ENCODE assay signal across 1 cellular context in the genomic region with DNA sequence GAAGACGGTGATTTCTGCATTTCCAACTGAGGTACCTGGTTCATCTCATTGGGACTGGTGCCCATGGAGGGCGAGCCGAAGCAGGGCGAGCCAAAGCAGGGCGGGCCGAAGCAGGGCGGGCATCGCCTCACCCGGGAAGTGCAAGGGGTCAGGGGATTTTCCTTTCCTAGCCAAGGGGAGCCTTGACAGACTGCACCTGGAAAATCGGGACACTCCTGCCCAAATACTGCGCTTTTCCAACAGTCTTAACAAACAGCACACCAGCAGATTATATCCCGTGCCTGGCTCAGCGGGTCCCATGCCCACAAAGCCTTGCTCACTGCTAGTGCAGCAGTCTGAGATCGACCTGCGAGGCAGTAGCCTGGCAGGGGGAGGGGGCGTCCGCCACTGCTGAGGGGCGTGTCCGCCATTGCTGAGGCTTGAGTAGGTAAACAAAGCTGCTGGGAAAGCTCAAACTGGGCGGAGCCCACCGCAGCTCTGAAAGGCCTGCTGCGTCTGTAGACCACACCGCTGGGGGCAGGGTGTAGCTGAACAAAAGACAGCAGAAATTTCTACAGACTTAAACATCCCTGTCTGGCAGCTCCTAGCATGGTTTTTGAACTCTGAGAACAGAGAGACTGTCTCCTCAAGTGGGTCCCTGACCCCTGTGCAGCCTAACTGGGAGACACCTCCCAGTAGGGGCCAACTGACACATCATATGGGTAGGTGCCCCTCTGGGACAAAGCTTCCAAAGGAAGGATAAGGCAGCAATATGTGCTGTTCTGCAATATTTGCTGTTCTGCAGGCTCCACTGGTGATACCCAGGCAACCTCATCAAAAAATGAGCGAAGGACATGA.
TF ChIP-seq lines count a peak whose summit lies in the region.

No MANE protein-coding gene starts in this region.

TF ChIP-seq in HepG2, 621 proteins besides CTCF, POLR2A, EP300 and RAD21 (continued from another document and continues in another):
- TF ChIP-seq, protein P1, sequence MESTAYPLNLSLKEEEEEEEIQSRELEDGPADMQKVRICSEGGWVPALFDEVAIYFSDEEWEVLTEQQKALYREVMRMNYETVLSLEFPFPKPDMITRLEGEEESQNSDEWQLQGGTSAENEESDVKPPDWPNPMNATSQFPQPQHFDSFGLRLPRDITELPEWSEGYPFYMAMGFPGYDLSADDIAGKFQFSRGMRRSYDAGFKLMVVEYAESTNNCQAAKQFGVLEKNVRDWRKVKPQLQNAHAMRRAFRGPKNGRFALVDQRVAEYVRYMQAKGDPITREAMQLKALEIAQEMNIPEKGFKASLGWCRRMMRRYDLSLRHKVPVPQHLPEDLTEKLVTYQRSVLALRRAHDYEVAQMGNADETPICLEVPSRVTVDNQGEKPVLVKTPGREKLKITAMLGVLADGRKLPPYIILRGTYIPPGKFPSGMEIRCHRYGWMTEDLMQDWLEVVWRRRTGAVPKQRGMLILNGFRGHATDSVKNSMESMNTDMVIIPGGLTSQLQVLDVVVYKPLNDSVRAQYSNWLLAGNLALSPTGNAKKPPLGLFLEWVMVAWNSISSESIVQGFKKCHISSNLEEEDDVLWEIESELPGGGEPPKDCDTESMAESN (CRISPR knock-in tag; conservative IDR thresholded peaks at IDR 0.05): peak; percentile 60; the same call in 1 of the 2 replicates
- TF ChIP-seq PAWR (CRISPR knock-in tag; IDR thresholded peaks at IDR 0.05; ENCODE audit: borderline replicate concordance): no peak
- no peak for TF ChIP-seq TEAD2 (CRISPR knock-in tag; IDR thresholded peaks at IDR 0.05)
- TF ChIP-seq, protein P2, sequence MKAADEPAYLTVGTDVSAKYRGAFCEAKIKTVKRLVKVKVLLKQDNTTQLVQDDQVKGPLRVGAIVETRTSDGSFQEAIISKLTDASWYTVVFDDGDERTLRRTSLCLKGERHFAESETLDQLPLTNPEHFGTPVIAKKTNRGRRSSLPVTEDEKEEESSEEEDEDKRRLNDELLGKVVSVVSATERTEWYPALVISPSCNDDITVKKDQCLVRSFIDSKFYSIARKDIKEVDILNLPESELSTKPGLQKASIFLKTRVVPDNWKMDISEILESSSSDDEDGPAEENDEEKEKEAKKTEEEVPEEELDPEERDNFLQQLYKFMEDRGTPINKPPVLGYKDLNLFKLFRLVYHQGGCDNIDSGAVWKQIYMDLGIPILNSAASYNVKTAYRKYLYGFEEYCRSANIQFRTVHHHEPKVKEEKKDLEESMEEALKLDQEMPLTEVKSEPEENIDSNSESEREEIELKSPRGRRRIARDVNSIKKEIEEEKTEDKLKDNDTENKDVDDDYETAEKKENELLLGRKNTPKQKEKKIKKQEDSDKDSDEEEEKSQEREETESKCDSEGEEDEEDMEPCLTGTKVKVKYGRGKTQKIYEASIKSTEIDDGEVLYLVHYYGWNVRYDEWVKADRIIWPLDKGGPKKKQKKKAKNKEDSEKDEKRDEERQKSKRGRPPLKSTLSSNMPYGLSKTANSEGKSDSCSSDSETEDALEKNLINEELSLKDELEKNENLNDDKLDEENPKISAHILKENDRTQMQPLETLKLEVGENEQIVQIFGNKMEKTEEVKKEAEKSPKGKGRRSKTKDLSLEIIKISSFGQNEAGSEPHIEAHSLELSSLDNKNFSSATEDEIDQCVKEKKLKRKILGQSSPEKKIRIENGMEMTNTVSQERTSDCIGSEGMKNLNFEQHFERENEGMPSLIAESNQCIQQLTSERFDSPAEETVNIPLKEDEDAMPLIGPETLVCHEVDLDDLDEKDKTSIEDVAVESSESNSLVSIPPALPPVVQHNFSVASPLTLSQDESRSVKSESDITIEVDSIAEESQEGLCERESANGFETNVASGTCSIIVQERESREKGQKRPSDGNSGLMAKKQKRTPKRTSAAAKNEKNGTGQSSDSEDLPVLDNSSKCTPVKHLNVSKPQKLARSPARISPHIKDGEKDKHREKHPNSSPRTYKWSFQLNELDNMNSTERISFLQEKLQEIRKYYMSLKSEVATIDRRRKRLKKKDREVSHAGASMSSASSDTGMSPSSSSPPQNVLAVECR (CRISPR knock-in tag; IDR thresholded peaks at IDR 0.05; ENCODE audit: borderline replicate concordance): peak; percentile 59; the same call in 1 of the 2 replicates
- no peak for TF ChIP-seq ZNF264 (CRISPR knock-in tag; IDR thresholded peaks at IDR 0.05)
- TF ChIP-seq PHF21A (CRISPR knock-in tag; IDR thresholded peaks at IDR 0.05): peak; percentile 35; the same call in 1 of the 2 replicates
- peak; percentile 77 for TF ChIP-seq FOXO1 (CRISPR knock-in tag; IDR thresholded peaks at IDR 0.05)
- TF ChIP-seq CEBPB (IDR thresholded peaks at IDR 0.05; ENCODE audit: borderline replicate concordance, low read depth, low read length): no peak
- no peak for TF ChIP-seq ZNF572 (CRISPR knock-in tag; IDR thresholded peaks at IDR 0.05)
- TF ChIP-seq, protein P3, sequence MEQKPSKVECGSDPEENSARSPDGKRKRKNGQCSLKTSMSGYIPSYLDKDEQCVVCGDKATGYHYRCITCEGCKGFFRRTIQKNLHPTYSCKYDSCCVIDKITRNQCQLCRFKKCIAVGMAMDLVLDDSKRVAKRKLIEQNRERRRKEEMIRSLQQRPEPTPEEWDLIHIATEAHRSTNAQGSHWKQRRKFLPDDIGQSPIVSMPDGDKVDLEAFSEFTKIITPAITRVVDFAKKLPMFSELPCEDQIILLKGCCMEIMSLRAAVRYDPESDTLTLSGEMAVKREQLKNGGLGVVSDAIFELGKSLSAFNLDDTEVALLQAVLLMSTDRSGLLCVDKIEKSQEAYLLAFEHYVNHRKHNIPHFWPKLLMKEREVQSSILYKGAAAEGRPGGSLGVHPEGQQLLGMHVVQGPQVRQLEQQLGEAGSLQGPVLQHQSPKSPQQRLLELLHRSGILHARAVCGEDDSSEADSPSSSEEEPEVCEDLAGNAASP (CRISPR knock-in tag; IDR thresholded peaks at IDR 0.05; ENCODE audit: borderline replicate concordance): peak; percentile 63; the same call in 1 of the 2 replicates
- TF ChIP-seq, protein P4, sequence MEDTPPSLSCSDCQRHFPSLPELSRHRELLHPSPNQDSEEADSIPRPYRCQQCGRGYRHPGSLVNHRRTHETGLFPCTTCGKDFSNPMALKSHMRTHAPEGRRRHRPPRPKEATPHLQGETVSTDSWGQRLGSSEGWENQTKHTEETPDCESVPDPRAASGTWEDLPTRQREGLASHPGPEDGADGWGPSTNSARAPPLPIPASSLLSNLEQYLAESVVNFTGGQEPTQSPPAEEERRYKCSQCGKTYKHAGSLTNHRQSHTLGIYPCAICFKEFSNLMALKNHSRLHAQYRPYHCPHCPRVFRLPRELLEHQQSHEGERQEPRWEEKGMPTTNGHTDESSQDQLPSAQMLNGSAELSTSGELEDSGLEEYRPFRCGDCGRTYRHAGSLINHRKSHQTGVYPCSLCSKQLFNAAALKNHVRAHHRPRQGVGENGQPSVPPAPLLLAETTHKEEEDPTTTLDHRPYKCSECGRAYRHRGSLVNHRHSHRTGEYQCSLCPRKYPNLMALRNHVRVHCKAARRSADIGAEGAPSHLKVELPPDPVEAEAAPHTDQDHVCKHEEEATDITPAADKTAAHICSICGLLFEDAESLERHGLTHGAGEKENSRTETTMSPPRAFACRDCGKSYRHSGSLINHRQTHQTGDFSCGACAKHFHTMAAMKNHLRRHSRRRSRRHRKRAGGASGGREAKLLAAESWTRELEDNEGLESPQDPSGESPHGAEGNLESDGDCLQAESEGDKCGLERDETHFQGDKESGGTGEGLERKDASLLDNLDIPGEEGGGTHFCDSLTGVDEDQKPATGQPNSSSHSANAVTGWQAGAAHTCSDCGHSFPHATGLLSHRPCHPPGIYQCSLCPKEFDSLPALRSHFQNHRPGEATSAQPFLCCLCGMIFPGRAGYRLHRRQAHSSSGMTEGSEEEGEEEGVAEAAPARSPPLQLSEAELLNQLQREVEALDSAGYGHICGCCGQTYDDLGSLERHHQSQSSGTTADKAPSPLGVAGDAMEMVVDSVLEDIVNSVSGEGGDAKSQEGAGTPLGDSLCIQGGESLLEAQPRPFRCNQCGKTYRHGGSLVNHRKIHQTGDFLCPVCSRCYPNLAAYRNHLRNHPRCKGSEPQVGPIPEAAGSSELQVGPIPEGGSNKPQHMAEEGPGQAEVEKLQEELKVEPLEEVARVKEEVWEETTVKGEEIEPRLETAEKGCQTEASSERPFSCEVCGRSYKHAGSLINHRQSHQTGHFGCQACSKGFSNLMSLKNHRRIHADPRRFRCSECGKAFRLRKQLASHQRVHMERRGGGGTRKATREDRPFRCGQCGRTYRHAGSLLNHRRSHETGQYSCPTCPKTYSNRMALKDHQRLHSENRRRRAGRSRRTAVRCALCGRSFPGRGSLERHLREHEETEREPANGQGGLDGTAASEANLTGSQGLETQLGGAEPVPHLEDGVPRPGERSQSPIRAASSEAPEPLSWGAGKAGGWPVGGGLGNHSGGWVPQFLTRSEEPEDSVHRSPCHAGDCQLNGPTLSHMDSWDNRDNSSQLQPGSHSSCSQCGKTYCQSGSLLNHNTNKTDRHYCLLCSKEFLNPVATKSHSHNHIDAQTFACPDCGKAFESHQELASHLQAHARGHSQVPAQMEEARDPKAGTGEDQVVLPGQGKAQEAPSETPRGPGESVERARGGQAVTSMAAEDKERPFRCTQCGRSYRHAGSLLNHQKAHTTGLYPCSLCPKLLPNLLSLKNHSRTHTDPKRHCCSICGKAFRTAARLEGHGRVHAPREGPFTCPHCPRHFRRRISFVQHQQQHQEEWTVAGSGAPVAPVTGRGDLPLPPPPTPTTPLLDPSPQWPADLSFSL (CRISPR knock-in tag; IDR thresholded peaks at IDR 0.05): no peak
- 0 out of 2 replicates have a peak, but pooled peaks have one; percentile 44 for TF ChIP-seq ZNF367 (CRISPR knock-in tag; IDR thresholded peaks at IDR 0.05; ENCODE audit: borderline replicate concordance)
- TF ChIP-seq, protein P5, sequence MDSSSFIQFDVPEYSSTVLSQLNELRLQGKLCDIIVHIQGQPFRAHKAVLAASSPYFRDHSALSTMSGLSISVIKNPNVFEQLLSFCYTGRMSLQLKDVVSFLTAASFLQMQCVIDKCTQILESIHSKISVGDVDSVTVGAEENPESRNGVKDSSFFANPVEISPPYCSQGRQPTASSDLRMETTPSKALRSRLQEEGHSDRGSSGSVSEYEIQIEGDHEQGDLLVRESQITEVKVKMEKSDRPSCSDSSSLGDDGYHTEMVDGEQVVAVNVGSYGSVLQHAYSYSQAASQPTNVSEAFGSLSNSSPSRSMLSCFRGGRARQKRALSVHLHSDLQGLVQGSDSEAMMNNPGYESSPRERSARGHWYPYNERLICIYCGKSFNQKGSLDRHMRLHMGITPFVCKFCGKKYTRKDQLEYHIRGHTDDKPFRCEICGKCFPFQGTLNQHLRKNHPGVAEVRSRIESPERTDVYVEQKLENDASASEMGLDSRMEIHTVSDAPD (CRISPR knock-in tag; IDR thresholded peaks at IDR 0.05): no peak
- TF ChIP-seq ZNF776 (CRISPR knock-in tag; IDR thresholded peaks at IDR 0.05): no peak
- TF ChIP-seq ZNF644 (CRISPR knock-in tag; IDR thresholded peaks at IDR 0.05; ENCODE audit: low read depth): peak; percentile 73; the same call in 1 of the 2 replicates
- TF ChIP-seq ZNF660 (CRISPR knock-in tag; IDR thresholded peaks at IDR 0.05; ENCODE audit: borderline replicate concordance, low read depth): no peak
- TF ChIP-seq ZNF343 (CRISPR knock-in tag; IDR thresholded peaks at IDR 0.05): no peak
- no peak for TF ChIP-seq FOXP1 (IDR thresholded peaks at IDR 0.05)
- peak; percentile 67; the same call in 1 of the 2 replicates for TF ChIP-seq FOXP1 (CRISPR knock-in tag; IDR thresholded peaks at IDR 0.05)
- TF ChIP-seq MLLT10 (CRISPR knock-in tag; IDR thresholded peaks at IDR 0.05): no peak
- TF ChIP-seq SCMH1 (CRISPR knock-in tag; IDR thresholded peaks at IDR 0.05; ENCODE audit: borderline replicate concordance): no peak
- no peak for TF ChIP-seq HNRNPK (IDR thresholded peaks at IDR 0.05; ENCODE audit: low read depth, low read length, poor library complexity, severe bottlenecking)
- no peak for TF ChIP-seq SALL2 (CRISPR knock-in tag; IDR thresholded peaks at IDR 0.05)
- TF ChIP-seq ZNF256 (CRISPR knock-in tag; conservative IDR thresholded peaks at IDR 0.05): no peak
- no peak for TF ChIP-seq HMGA1 (CRISPR knock-in tag; conservative IDR thresholded peaks at IDR 0.05)
- no peak for TF ChIP-seq RFX5 (IDR thresholded peaks at IDR 0.05; ENCODE audit: low read depth, low read length)
- TF ChIP-seq, protein P6, sequence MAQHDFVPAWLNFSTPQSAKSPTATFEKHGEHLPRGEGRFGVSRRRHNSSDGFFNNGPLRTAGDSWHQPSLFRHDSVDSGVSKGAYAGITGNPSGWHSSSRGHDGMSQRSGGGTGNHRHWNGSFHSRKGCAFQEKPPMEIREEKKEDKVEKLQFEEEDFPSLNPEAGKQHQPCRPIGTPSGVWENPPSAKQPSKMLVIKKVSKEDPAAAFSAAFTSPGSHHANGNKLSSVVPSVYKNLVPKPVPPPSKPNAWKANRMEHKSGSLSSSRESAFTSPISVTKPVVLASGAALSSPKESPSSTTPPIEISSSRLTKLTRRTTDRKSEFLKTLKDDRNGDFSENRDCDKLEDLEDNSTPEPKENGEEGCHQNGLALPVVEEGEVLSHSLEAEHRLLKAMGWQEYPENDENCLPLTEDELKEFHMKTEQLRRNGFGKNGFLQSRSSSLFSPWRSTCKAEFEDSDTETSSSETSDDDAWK (CRISPR knock-in tag; IDR thresholded peaks at IDR 0.05): no peak
